1 cellular context compared by ENCODE assay signal in genomic region chr15:51751687-51752683, GRCh38.
A peak's percentile ranks its signal among the peaks of the same experiment; 100 is the strongest.
TF ChIP-seq lines count a peak whose summit lies in the region.

No MANE protein-coding gene starts in this region.

TF ChIP-seq in HepG2, 621 proteins besides CTCF, POLR2A, EP300 and RAD21 (continued from another document):
- TF ChIP-seq ZNF800 (CRISPR knock-in tag; IDR thresholded peaks at IDR 0.05), result peak; percentile 51; the same call in 1 of the 2 replicates
- TF ChIP-seq EZH2 (conservative IDR thresholded peaks at IDR 0.05; ENCODE audit: low read depth, low read length), result peak; percentile 45
TF ChIP-seq in HepG2: peak in this region for 5.
